8 cellular contexts compared by ENCODE assay signal in the genomic region with DNA sequence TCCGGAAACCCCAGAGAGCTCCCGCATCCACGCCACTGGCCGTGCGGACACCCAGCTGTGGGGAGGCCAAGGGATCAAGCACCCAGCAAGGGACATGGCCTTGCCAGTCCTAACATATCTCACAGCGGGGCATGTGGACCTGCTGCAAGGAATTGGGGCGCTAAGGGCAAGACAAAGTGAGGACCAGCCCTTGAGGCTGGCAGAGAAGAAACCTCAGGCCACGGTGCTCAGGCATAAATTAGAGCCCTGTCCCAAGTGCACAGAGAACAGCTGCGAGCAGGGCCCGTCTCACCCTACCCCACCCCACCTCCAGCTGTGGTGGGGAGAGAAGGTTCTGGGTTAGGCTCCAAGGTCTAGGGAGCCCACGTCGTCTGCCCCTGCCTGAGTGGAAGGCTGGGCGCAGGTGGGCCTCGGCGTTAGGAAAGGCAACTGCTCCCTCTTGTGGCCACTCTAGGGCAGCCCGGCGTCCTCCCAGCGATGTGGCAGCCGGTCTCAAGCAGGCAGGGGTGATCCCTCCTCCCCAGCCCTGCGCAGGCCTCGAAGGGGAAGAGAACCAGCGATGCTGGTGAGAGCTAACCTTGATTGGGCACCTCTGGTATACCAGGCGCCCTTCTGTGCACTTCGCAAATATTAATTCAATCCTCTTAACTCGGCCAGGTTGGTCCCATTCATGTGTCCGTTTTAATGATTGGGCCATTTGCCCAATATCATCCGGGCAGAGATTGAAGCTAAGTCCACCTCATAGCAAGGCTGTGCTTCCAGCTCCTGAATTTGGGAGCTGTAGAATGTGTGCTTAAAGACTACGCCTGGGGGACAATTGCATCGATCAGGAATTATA.
DNase-seq lines count a peak whose midpoint lies in the region; ATAC-seq and TF ChIP-seq lines count a peak whose summit lies in the region.

No MANE protein-coding gene starts in this region.

- DNase-seq in Daoy (ENCODE audit: low read depth) (peak; percentile 88), NCI-H446 treated with DMSO at 0.1 percent for 48 hours (lab: John Stamatoyannopoulos, UW) (peak; percentile 38), dedifferentiated amniotic fluid mesenchymal stem cell (ENCODE audit: extremely low spot score) (peak; percentile 49), lower lobe of right lung (peak; percentile 76)
- peak; percentile 67 for DNase-seq in activated CD4-positive, alpha-beta T cell treated with anti-CD3 and anti-CD28 coated beads, Interleukin-2, amount 50 U/mL, for 1 hour
- DNase-seq in stimulated activated CD8-positive, alpha-beta memory T cell treated with anti-CD3 and anti-CD28 coated beads, Interleukin-12 subunit alpha, Interleukin-12 subunit beta, amount 100 ng/mL, for 4 hours (ENCODE audit: low read depth): peak; percentile 38

- no peak overlapping the region for H3K27ac ChIP-seq in lower lobe of right lung

- intact Hi-C loops in lower lobe of right lung (cut with DNase I): loop anchor here (10.0 kb wide), 1 partner anchor 322 kb away; no protein-coding TSS in a partner anchor

- peaks cover 14% of the 10 kb centered on the region for H3K27me3 ChIP-seq in lower lobe of right lung (ENCODE audit: low read depth)

- H3K9me3 ChIP-seq in lower lobe of right lung: no peaks in the 10 kb centered on the region

- no peak overlapping the region for H3K4me3 ChIP-seq in lower lobe of right lung

- ATAC-seq in HG02981 (IDR thresholded peaks at IDR 0.05; ENCODE audit: unreplicated experiment) (peak; percentile 53), lower lobe of right lung (peak; percentile 87 to 95), GM18870 (IDR thresholded peaks at IDR 0.05; ENCODE audit: unreplicated experiment) (no peak)

- no peaks in the 10 kb centered on the region for H3K36me3 ChIP-seq in lower lobe of right lung

- peaks cover 7% of the 10 kb centered on the region for H3K4me1 ChIP-seq in lower lobe of right lung

- TF ChIP-seq CTCF in lower lobe of right lung (IDR thresholded peaks at IDR 0.05): peak; percentile 91

Comparison
In these comparisons a context has a peak if more than half of its experiments do, and no peak if none do; other contexts are left out.
1. DNase-seq: peak in every context shown above with its lines; median percentile 88 in Daoy; 76 in lower lobe of right lung; 67 in activated CD4-positive, alpha-beta T cell treated with anti-CD3 and anti-CD28 coated beads, Interleukin-2, amount 50 U/mL, for 1 hour; 49 in dedifferentiated amniotic fluid mesenchymal stem cell; 38 in NCI-H446 treated with DMSO at 0.1 percent for 48 hours; 38 in stimulated activated CD8-positive, alpha-beta memory T cell treated with anti-CD3 and anti-CD28 coated beads, Interleukin-12 subunit alpha, Interleukin-12 subunit beta, amount 100 ng/mL, for 4 hours.